In the genomic region with DNA sequence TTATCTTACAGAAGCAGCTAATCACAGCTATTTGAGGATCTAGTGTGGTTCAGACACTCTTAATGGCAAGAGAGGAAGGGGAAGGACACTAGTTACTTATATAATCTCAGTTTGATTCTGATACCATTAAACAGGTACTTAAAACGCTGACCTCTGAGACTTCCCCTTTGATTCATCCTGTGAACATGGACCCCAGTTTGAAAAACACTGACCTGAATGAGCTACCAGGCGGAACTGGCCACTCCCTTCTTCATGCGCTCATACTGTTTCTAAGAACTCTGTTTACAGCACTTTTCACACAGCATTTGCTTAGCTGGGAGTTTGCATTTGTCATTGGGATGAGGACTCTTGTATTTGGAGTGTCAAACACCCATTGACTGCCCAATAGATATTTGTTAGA, we compare ENCODE assay signal across 27 cellular contexts. TPM values are rescaled to one million over a fixed set of nuclear protein-coding genes. Genes with fewer than 3 reads are reported as not detected.
DNase-seq lines count a peak whose midpoint lies in the region; ATAC-seq and TF ChIP-seq lines count a peak whose summit lies in the region.
"Had no signal": no experiment of that assay in that cellular context is flagged by ENCODE, and none has a peak within 500 bp of the region (broad histone marks: within the 10 kb centered on the region; RNA-seq: fewer than 3 reads in every experiment).

No MANE protein-coding gene starts in this region.

- no peak for TF ChIP-seq POLR2A in ovary (IDR thresholded peaks at IDR 0.05)

- H3K4me3 ChIP-seq in GM12865 (ENCODE audit: low read depth, low read length) (no peak overlapping the region), ovary (no peak overlapping the region)
- H3K4me3 ChIP-seq: adrenal gland, esophagus squamous epithelium, upper lobe of right lung had no signal

- no peaks in the 10 kb centered on the region for H3K9me3 Mint-ChIP-seq in memory B cell
- H3K9me3 Mint-ChIP-seq: activated T-cell treated with anti-CD3 and anti-CD28 coated beads, Interleukin-2, amount 50 U/mL, for 4 hours; naive thymus-derived CD8-positive, alpha-beta T cell; T-cell had no signal

- H3K9me3 ChIP-seq in ovary: no peaks in the 10 kb centered on the region
- H3K9me3 ChIP-seq: adrenal gland, BE2C, esophagus squamous epithelium, upper lobe of right lung had no signal

- no peaks in the 10 kb centered on the region for H3K4me1 ChIP-seq in ovary (ENCODE audit: insufficient read depth)
- H3K4me1 ChIP-seq: adrenal gland, BE2C, upper lobe of right lung had no signal

- H3K4me3 Mint-ChIP-seq in memory B cell: peak overlapping the region; percentile 54
- H3K4me3 Mint-ChIP-seq: activated T-cell treated with anti-CD3 and anti-CD28 coated beads, Interleukin-2, amount 50 U/mL, for 4 hours; naive thymus-derived CD8-positive, alpha-beta T cell; T-cell had no signal

- no peaks in the 10 kb centered on the region for H3K36me3 ChIP-seq in ovary
- H3K36me3 ChIP-seq: adrenal gland, BE2C, esophagus squamous epithelium, upper lobe of right lung had no signal

- 87 to 92% (median 88%) methylated on average over 3 of the region's 3 CpGs for WGBS in ovary, 3 donors

- TF ChIP-seq EP300 in ovary (IDR thresholded peaks at IDR 0.05): no peak

- DNase-seq in GM12865 (ENCODE audit: low read depth): peak; percentile 85
- DNase-seq in GM20000 (ENCODE audit: low spot score): peak; percentile 21
- DNase-seq in memory B cell (ENCODE audit: low spot score in 2 of 2): no peak
- DNase-seq in NCI-H146 (lab: John Stamatoyannopoulos, UW): no peak
- DNase-seq in COLO668 (lab: John Stamatoyannopoulos, UW; ENCODE audit: unreplicated experiment): no peak
- no peak for DNase-seq in germinal center (ENCODE audit: low spot score)
- DNase-seq in ovary: no peak
- DNase-seq: activated CD4-positive, alpha-beta T cell treated with anti-CD3 and anti-CD28 coated beads for 1 hour; activated naive CD4-positive, alpha-beta T cell; activated T-cell treated with anti-CD3 and anti-CD28 coated beads, Interleukin-2, amount 50 U/mL, for 4 hours; adrenal gland; BE2C; COR-L47; DND-41; effector memory CD4-positive, alpha-beta T cell; esophagus squamous epithelium; H7; left cardiac atrium; naive thymus-derived CD8-positive, alpha-beta T cell; NCI-H187 treated with DMSO at 0.1 percent for 48 hours; NCI-H748 treated with DMSO at 0.1 percent for 48 hours; stimulated activated CD4-positive, alpha-beta T cell treated with anti-CD3 and anti-CD28 coated beads, Interleukin-15, amount 100 ng/mL, for 24 hours; T-cell; upper lobe of right lung had no signal

- no peak overlapping the region for H3K27ac ChIP-seq in ovary
- H3K27ac ChIP-seq: adrenal gland, KMS-11, upper lobe of right lung had no signal

- H3K27me3 ChIP-seq in ovary: no peaks in the 10 kb centered on the region
- H3K27me3 ChIP-seq: adrenal gland, upper lobe of right lung had no signal

- TF ChIP-seq CTCF in GM12865 (IDR thresholded peaks at IDR 0.05; ENCODE audit: insufficient read depth, low read depth, low read length, missing control alignments) (no peak), GM20000 (IDR thresholded peaks at IDR 0.05; ENCODE audit: extremely low read depth, missing control alignments) (no peak), ovary (IDR thresholded peaks at IDR 0.05) (no peak)

- peaks cover 2% of the 10 kb centered on the region for H3K27me3 Mint-ChIP-seq in memory B cell

- peaks cover 21% of the 10 kb centered on the region for H3K4me1 Mint-ChIP-seq in memory B cell

- ATAC-seq in HG03442 (IDR thresholded peaks at IDR 0.05; ENCODE audit: unreplicated experiment) (peak; percentile 47), memory B cell (ENCODE audit: low read depth) (peak; percentile 53)
- ATAC-seq: activated T-cell treated with anti-CD3 and anti-CD28 coated beads, Interleukin-2, amount 50 U/mL, for 4 hours; left cardiac atrium; naive thymus-derived CD8-positive, alpha-beta T cell; sciatic nerve; T-cell; upper lobe of right lung had no signal

- intact Hi-C loops in ovary (cut with DNase I): no loop called here

- H3K27ac Mint-ChIP-seq in memory B cell: peak overlapping the region; percentile 75
- H3K27ac Mint-ChIP-seq: T-cell had no signal

- H3K36me3 Mint-ChIP-seq in memory B cell: no peaks in the 10 kb centered on the region
- H3K36me3 Mint-ChIP-seq: naive thymus-derived CD8-positive, alpha-beta T cell; T-cell had no signal

RNA-seq across cellular contexts. Expression of a gene that starts 45.7 kb away (rescaled TPM):
- total RNA-seq in ovary: 10 to 100 TPM; 14.4 to 34.7 (median 19.8) TPM
- polyA plus RNA-seq in ovary: 10 to 100 TPM in 1 of 2 donors, 1 to 10 TPM in 1; 9.9 to 22.6 TPM
- total RNA-seq: naive thymus-derived CD8-positive, alpha-beta T cell had no signal
- polyA plus RNA-seq: naive thymus-derived CD8-positive, alpha-beta T cell had no signal

Comparison
In these comparisons a context has a peak if more than half of its experiments do, and no peak if none do; other contexts are left out.
1. DNase-seq: peak in GM12865 (single experiment) and GM20000 (single experiment); none in memory B cell (0 of 2), NCI-H146 (single experiment), COLO668 (single experiment), germinal center (single experiment) and ovary (0 of 5).